ENCODE assay signal across 24 cellular contexts in genomic region chr5:171395042-171395441, GRCh38. TPM values are rescaled to one million over a fixed set of nuclear protein-coding genes. Genes with fewer than 3 reads are reported as not detected.
DNase-seq lines count a peak whose midpoint lies in the region; ATAC-seq, FAIRE-seq and TF ChIP-seq lines count a peak whose summit lies in the region.
"Had no signal": no experiment of that assay in that cellular context is flagged by ENCODE, and none has a peak within 500 bp of the region (broad histone marks: within the 10 kb centered on the region; RNA-seq: fewer than 3 reads in every experiment).

No MANE protein-coding gene starts in this region.

- in situ Hi-C loops in HepG2 (cut with HindIII; ENCODE audit: extremely low pct_ligation_motif_present, low pct_unique_long_range_greater_than_20kb) (no loop called here), G401 (cut with HindIII; ENCODE audit: low sequenced_read_pairs) (no loop called here)

- no peaks in the 10 kb centered on the region for H3K9me3 Mint-ChIP-seq in activated naive CD8-positive, alpha-beta T cell treated with anti-CD3 and anti-CD28 coated beads, Interleukin-2, amount 50 U/mL, for 24 hours
- no peaks in the 10 kb centered on the region for H3K9me3 Mint-ChIP-seq in stimulated activated naive B cell treated with anti-CD40 and anti-IgM and Interleukin-4, amounts not matched to agents 10 μg/mL and 1 μg/mL and 100 μg/mL, for 72 hours
- H3K9me3 Mint-ChIP-seq: CD8-positive, alpha-beta T cell had no signal

- no peaks in the 10 kb centered on the region for H3K27me3 Mint-ChIP-seq in activated naive CD8-positive, alpha-beta T cell treated with anti-CD3 and anti-CD28 coated beads, Interleukin-2, amount 50 U/mL, for 24 hours
- no peaks in the 10 kb centered on the region for H3K27me3 Mint-ChIP-seq in stimulated activated naive B cell treated with anti-CD40 and anti-IgM and Interleukin-4, amounts not matched to agents 10 μg/mL and 1 μg/mL and 100 μg/mL, for 72 hours

- no peaks in the 10 kb centered on the region for H3K9me2 ChIP-seq in Karpas-422 (replicated peaks; ENCODE audit: insufficient read depth, low read length)

- no peak for FAIRE-seq in HepG2 (lab: Jason Lieb, UNC)
- FAIRE-seq: colon, GM12891, kidney, TTC549 had no signal

- no peak for TF ChIP-seq RAD21 in HepG2 (CRISPR knock-in tag; IDR thresholded peaks at IDR 0.05)

- POLR2A ChIA-PET in HepG2 (lab: Yijun Ruan, JAX), result no interaction called here

- no peak for DNase-seq in HepG2 (ENCODE audit: low spot score)
- DNase-seq in right lobe of liver, result no peak
- DNase-seq in Karpas-422, result peak; percentile 38
- DNase-seq in activated naive CD8-positive, alpha-beta T cell treated with anti-CD3 and anti-CD28 coated beads, Interleukin-2, amount 50 U/mL, for 24 hours, result no peak
- DNase-seq in stimulated activated naive B cell treated with anti-CD40 and anti-IgM and Interleukin-4, amounts not matched to agents 10 μg/mL and 1 μg/mL and 100 μg/mL, for 72 hours, result no peak
- DNase-seq in G401 (ENCODE audit: low spot score), result no peak
- DNase-seq in NCI-H526 treated with DMSO at 0.1 percent for 48 hours (lab: John Stamatoyannopoulos, UW), result no peak
- DNase-seq: activated CD4-positive, alpha-beta T cell treated with anti-CD3 and anti-CD28 coated beads for 4 hours; CD8-positive, alpha-beta T cell; kidney; lower lobe of right lung; NCI-H1092; NCI-H2029; NCI-H2227 treated with DMSO at 0.1 percent for 48 hours; SHP77 treated with DMSO at 0.1 percent for 48 hours; stimulated activated CD4-positive, alpha-beta T cell treated with anti-CD3 and anti-CD28 coated beads, Interleukin-2, amount 100 ng/mL, for 48 hours; stimulated activated naive CD4-positive, alpha-beta T cell treated with Interleukin-2 at 50 U/mL for 16 hours had no signal

- peak overlapping the region; percentile 98 for H3K4me3 Mint-ChIP-seq in activated naive CD8-positive, alpha-beta T cell treated with anti-CD3 and anti-CD28 coated beads, Interleukin-2, amount 50 U/mL, for 24 hours
- H3K4me3 Mint-ChIP-seq in stimulated activated naive B cell treated with anti-CD40 and anti-IgM and Interleukin-4, amounts not matched to agents 10 μg/mL and 1 μg/mL and 100 μg/mL, for 72 hours, result no peak overlapping the region
- H3K4me3 Mint-ChIP-seq: CD8-positive, alpha-beta T cell had no signal

- TF ChIP-seq CTCF in HepG2 (CRISPR knock-in tag; IDR thresholded peaks at IDR 0.05) (no peak), right lobe of liver (IDR thresholded peaks at IDR 0.05) (no peak)

- TF ChIP-seq POLR2A in HepG2 (IDR thresholded peaks at IDR 0.05; ENCODE audit: insufficient read depth in 1 of 2, low read depth in 2 of 2, low read length in 2 of 2), result no peak
- TF ChIP-seq POLR2A in right lobe of liver (IDR thresholded peaks at IDR 0.05), result no peak

- H3K27ac ChIP-seq in HepG2 (ENCODE audit: extremely low read length, insufficient read depth, low read length), result no peak overlapping the region
- no peak overlapping the region for H3K27ac ChIP-seq in right lobe of liver
- no peak overlapping the region for H3K27ac ChIP-seq in Karpas-422 (ENCODE audit: low read length)
- H3K27ac ChIP-seq: KMS-11, lower lobe of right lung, tibial nerve had no signal

- H3K79me2 ChIP-seq in HepG2 (ENCODE audit: insufficient read depth, low read length) (peaks cover 99% of the 10 kb centered on the region), Karpas-422 (ENCODE audit: low read length) (peaks cover 100% of the 10 kb centered on the region)

- peaks cover 92% of the 10 kb centered on the region for H3K36me3 Mint-ChIP-seq in activated naive CD8-positive, alpha-beta T cell treated with anti-CD3 and anti-CD28 coated beads, Interleukin-2, amount 50 U/mL, for 24 hours (ENCODE audit: low read depth)
- peaks cover 54 to 62% of the 10 kb centered on the region in 2 donors for H3K36me3 Mint-ChIP-seq in stimulated activated naive B cell treated with anti-CD40 and anti-IgM and Interleukin-4, amounts not matched to agents 10 μg/mL and 1 μg/mL and 100 μg/mL, for 72 hours

- no peaks in the 10 kb centered on the region for H3K9me3 ChIP-seq in HepG2 (ENCODE audit: low read length)
- no peaks in the 10 kb centered on the region for H3K9me3 ChIP-seq in right lobe of liver
- H3K9me3 ChIP-seq in Karpas-422 (ENCODE audit: low read length), result no peaks in the 10 kb centered on the region
- H3K9me3 ChIP-seq: lower lobe of right lung, tibial nerve had no signal

- no peak for TF ChIP-seq EP300 in HepG2 (IDR thresholded peaks at IDR 0.05; ENCODE audit: low read depth in 2 of 2, low read length in 2 of 2)
- TF ChIP-seq EP300 in HepG2 (CRISPR knock-in tag; IDR thresholded peaks at IDR 0.05; ENCODE audit: borderline replicate concordance), result no peak

- H3K27me3 ChIP-seq in HepG2 (ENCODE audit: control insufficient read depth in 1 of 2, insufficient read depth in 2 of 2, low read length in 2 of 2) (no peaks in the 10 kb centered on the region), right lobe of liver (no peaks in the 10 kb centered on the region), Karpas-422 (ENCODE audit: low read length) (no peaks in the 10 kb centered on the region)
- H3K27me3 ChIP-seq: tibial nerve had no signal

- H3K4me1 ChIP-seq in HepG2 (ENCODE audit: insufficient read depth, low read length) (peaks cover 99% of the 10 kb centered on the region), right lobe of liver (peaks cover 0 to 10% (median 4%) of the 10 kb centered on the region in 4 donors), Karpas-422 (ENCODE audit: low read length) (peaks cover 41% of the 10 kb centered on the region)

- peaks cover 83% of the 10 kb centered on the region for H3K4me1 Mint-ChIP-seq in activated naive CD8-positive, alpha-beta T cell treated with anti-CD3 and anti-CD28 coated beads, Interleukin-2, amount 50 U/mL, for 24 hours
- H3K4me1 Mint-ChIP-seq in stimulated activated naive B cell treated with anti-CD40 and anti-IgM and Interleukin-4, amounts not matched to agents 10 μg/mL and 1 μg/mL and 100 μg/mL, for 72 hours, result peaks cover 24 to 62% of the 10 kb centered on the region in 2 donors

- H3K4me2 ChIP-seq in HepG2 (ENCODE audit: low read depth, low read length), result no peak overlapping the region
- H3K4me2 ChIP-seq in Karpas-422 (ENCODE audit: low read depth, low read length, poor library complexity, severe bottlenecking), result no peak overlapping the region
- H3K4me2 ChIP-seq: KMS-11, smooth muscle cell had no signal

- no peak overlapping the region for H3K9ac ChIP-seq in HepG2 (ENCODE audit: insufficient read depth, low read depth, low read length)
- no peak overlapping the region for H3K9ac ChIP-seq in Karpas-422 (ENCODE audit: low read length)
- H3K9ac ChIP-seq: KMS-11 had no signal

- H4K20me1 ChIP-seq in HepG2 (ENCODE audit: insufficient read depth, low read length) (peaks cover 100% of the 10 kb centered on the region), Karpas-422 (ENCODE audit: insufficient read depth, low read depth, low read length) (peaks cover 100% of the 10 kb centered on the region)

- H3K36me3 ChIP-seq in HepG2 (replicated peaks in 1 of 2; ENCODE audit: control insufficient read depth in 1 of 2, insufficient read depth in 2 of 2, low read length in 2 of 2) (peaks cover 26 to 91% of the 10 kb centered on the region in 2 experiments), right lobe of liver (peaks cover 10 to 86% (median 42%) of the 10 kb centered on the region in 4 donors), Karpas-422 (ENCODE audit: insufficient read depth, low read length) (peaks cover 97% of the 10 kb centered on the region)

- 91% methylated on average over 7 of the region's 7 CpGs for WGBS in HepG2 (ENCODE audit: low lambda C conversion rate)
- 99% methylated on average over 6 of the region's 7 CpGs for WGBS in right lobe of liver (ENCODE audit: insufficient coverage, low coverage, low lambda C conversion rate, missing lambda C conversion rate)

- H3K4me3 ChIP-seq in HepG2 (replicated peaks in 1 of 3; ENCODE audit: insufficient read depth in 1 of 3, low read depth in 2 of 3, low read length in 3 of 3) (no peak overlapping the region), right lobe of liver (no peak overlapping the region), Karpas-422 (ENCODE audit: low read length) (no peak overlapping the region)
- H3K4me3 ChIP-seq: lower lobe of right lung, smooth muscle cell, tibial nerve had no signal

- peak overlapping the region; percentile 80 for H3K27ac Mint-ChIP-seq in activated naive CD8-positive, alpha-beta T cell treated with anti-CD3 and anti-CD28 coated beads, Interleukin-2, amount 50 U/mL, for 24 hours
- peak overlapping the region; percentile 42 for H3K27ac Mint-ChIP-seq in stimulated activated naive B cell treated with anti-CD40 and anti-IgM and Interleukin-4, amounts not matched to agents 10 μg/mL and 1 μg/mL and 100 μg/mL, for 72 hours
- H3K27ac Mint-ChIP-seq: CD8-positive, alpha-beta T cell had no signal

- CTCF ChIA-PET in HepG2 (lab: Yijun Ruan, JAX; ENCODE audit: low intra/inter-chr PET ratio, low total read pairs), result no interaction called here

- H2AFZ ChIP-seq in HepG2 (ENCODE audit: low read length) (no peak overlapping the region), Karpas-422 (ENCODE audit: low read length) (no peak overlapping the region)

- BruUV-seq in HepG2 (replicated peaks; lab: Mats Ljungman, UMichigan), result no TSS peak

- ATAC-seq in HepG2, result no peak
- no peak for ATAC-seq in right lobe of liver
- ATAC-seq in activated naive CD8-positive, alpha-beta T cell treated with anti-CD3 and anti-CD28 coated beads, Interleukin-2, amount 50 U/mL, for 24 hours, result no peak
- no peak for ATAC-seq in stimulated activated naive B cell treated with anti-CD40 and anti-IgM and Interleukin-4, amounts not matched to agents 10 μg/mL and 1 μg/mL and 100 μg/mL, for 72 hours (replicated peaks)
- ATAC-seq in GM19467 (IDR thresholded peaks at IDR 0.05; ENCODE audit: unreplicated experiment), result no peak
- ATAC-seq: CD8-positive, alpha-beta T cell; lower lobe of right lung had no signal

- intact Hi-C loops in HepG2 (cut with micrococcal nuclease; ENCODE audit: unreplicated experiment) (no loop called here), right lobe of liver (cut with DNase I) (no loop called here)

RNA-seq across cellular contexts. Expression of gene NPM1, which starts 7.4 kb away (rescaled TPM):
- 3,353 and 5,553 TPM in 2 replicates for total RNA-seq in HepG2 (2016; rRNA removed; fragmentation: Illumina TruSeq; extraction: Trizol)
- total RNA-seq in HepG2 (2016; cell fraction: cytosol; rRNA removed; fragmentation: Illumina TruSeq; extraction: Trizol; ENCODE audit: low read depth), result 762 and 941 TPM in 2 replicates
- total RNA-seq in HepG2 (2016; cell fraction: insoluble cytoplasmic fraction; rRNA removed; fragmentation: Illumina TruSeq; extraction: Trizol), result 3,423 and 5,528 TPM in 2 replicates
- 1,613 and 2,053 TPM in 2 replicates for total RNA-seq in HepG2 (2016; cell fraction: membrane; rRNA removed; fragmentation: Illumina TruSeq; extraction: Trizol)
- 1,233 and 1,301 TPM in 2 replicates for total RNA-seq in HepG2 (2016; cell fraction: nucleus; rRNA removed; fragmentation: Illumina TruSeq; extraction: Trizol)
- polyA plus RNA-seq in HepG2 (2011; rRNA removed), result 1,684 and 2,047 TPM in 2 replicates
- 2,726 and 4,334 TPM in 2 replicates for polyA plus RNA-seq in HepG2 (2011; cell fraction: cytosol; rRNA removed)
- 901 and 998 TPM in 2 replicates for polyA plus RNA-seq in HepG2 (2011; cell fraction: nucleus; rRNA removed)
- polyA plus RNA-seq in HepG2 (2012), result 3,095 and 3,791 TPM in 2 replicates
- 990 and 1,054 TPM in 2 replicates for polyA plus RNA-seq in HepG2 (2016; cell fraction: cytosol; fragmentation: Illumina TruSeq; extraction: Trizol; ENCODE audit: low read depth)
- 5,889 and 6,211 TPM in 2 replicates for polyA plus RNA-seq in HepG2 (2016; cell fraction: insoluble cytoplasmic fraction; fragmentation: Illumina TruSeq; extraction: Trizol; ENCODE audit: low read depth)
- polyA plus RNA-seq in HepG2 (2016; cell fraction: membrane; fragmentation: Illumina TruSeq; extraction: Trizol; ENCODE audit: low read depth), result 1,669 and 1,931 TPM in 2 replicates
- polyA plus RNA-seq in HepG2 (2016; cell fraction: nucleus; fragmentation: Illumina TruSeq; extraction: Trizol; ENCODE audit: insufficient read depth, low read depth), result 1,818 and 1,822 TPM in 2 replicates
- 1,398 and 1,793 TPM in 2 replicates for polyA minus RNA-seq in HepG2 (2011; rRNA and poly(A)+ RNA removed; ENCODE audit: low replicate concordance)
- polyA minus RNA-seq in HepG2 (2011; cell fraction: cytosol; rRNA and poly(A)+ RNA removed), result 3,161 and 4,136 TPM in 2 replicates
- polyA minus RNA-seq in HepG2 (2011; cell fraction: nucleus; rRNA and poly(A)+ RNA removed), result 529 and 590 TPM in 2 replicates
- total RNA-seq in right lobe of liver, result 100 to 1,000 TPM; 196 to 310 (median 258) TPM
- total RNA-seq in Karpas-422 (2014; rRNA removed; shearing (Covaris generic); ENCODE audit: low replicate concordance), result 1,235 and 1,970 TPM in 2 replicates
- total RNA-seq in G401 (2014; rRNA removed; shearing (Covaris generic)), result 2,570 and 3,194 TPM in 2 replicates

RNA-seq across cellular contexts. Expression of gene FGF18, which starts 24.4 kb away (rescaled TPM):
- not detected in 2 replicates for total RNA-seq in HepG2 (2016; rRNA removed; fragmentation: Illumina TruSeq; extraction: Trizol)
- total RNA-seq in HepG2 (2016; cell fraction: cytosol; rRNA removed; fragmentation: Illumina TruSeq; extraction: Trizol; ENCODE audit: low read depth), result not detected in 2 replicates
- total RNA-seq in HepG2 (2016; cell fraction: insoluble cytoplasmic fraction; rRNA removed; fragmentation: Illumina TruSeq; extraction: Trizol), result not detected in 2 replicates
- not detected in 2 replicates for total RNA-seq in HepG2 (2016; cell fraction: membrane; rRNA removed; fragmentation: Illumina TruSeq; extraction: Trizol)
- total RNA-seq in HepG2 (2016; cell fraction: nucleus; rRNA removed; fragmentation: Illumina TruSeq; extraction: Trizol), result not detected in 2 replicates
- polyA plus RNA-seq in HepG2 (2011; rRNA removed), result 0.04 TPM in 1 of 2 replicates, not detected in the other
- polyA plus RNA-seq in HepG2 (2011; cell fraction: cytosol; rRNA removed), result not detected in 2 replicates
- polyA plus RNA-seq in HepG2 (2011; cell fraction: nucleus; rRNA removed), result 0.05 and 0.24 TPM in 2 replicates
- 0.08 TPM in 1 of 2 replicates, not detected in the other for polyA plus RNA-seq in HepG2 (2012)
- 0.06 TPM in 1 of 2 replicates, not detected in the other for polyA plus RNA-seq in HepG2 (2016; cell fraction: cytosol; fragmentation: Illumina TruSeq; extraction: Trizol; ENCODE audit: low read depth)
- polyA plus RNA-seq in HepG2 (2016; cell fraction: insoluble cytoplasmic fraction; fragmentation: Illumina TruSeq; extraction: Trizol; ENCODE audit: low read depth), result not detected in 2 replicates
- 0.09 TPM in 1 of 2 replicates, not detected in the other for polyA plus RNA-seq in HepG2 (2016; cell fraction: membrane; fragmentation: Illumina TruSeq; extraction: Trizol; ENCODE audit: low read depth)
- not detected in 2 replicates for polyA plus RNA-seq in HepG2 (2016; cell fraction: nucleus; fragmentation: Illumina TruSeq; extraction: Trizol; ENCODE audit: insufficient read depth, low read depth)
- polyA minus RNA-seq in HepG2 (2011; rRNA and poly(A)+ RNA removed; ENCODE audit: low replicate concordance), result not detected in 2 replicates
- not detected in 2 replicates for polyA minus RNA-seq in HepG2 (2011; cell fraction: cytosol; rRNA and poly(A)+ RNA removed)
- polyA minus RNA-seq in HepG2 (2011; cell fraction: nucleus; rRNA and poly(A)+ RNA removed), result not detected in 2 replicates
- total RNA-seq in right lobe of liver, result under 1 TPM in 1 of 6 experiments, not detected in 5; 0.12 TPM
- total RNA-seq in Karpas-422 (2014; rRNA removed; shearing (Covaris generic); ENCODE audit: low replicate concordance), result 0.29 TPM in 1 of 2 replicates, not detected in the other
- total RNA-seq in G401 (2014; rRNA removed; shearing (Covaris generic)), result 1.5 and 2.4 TPM in 2 replicates
- total RNA-seq: smooth muscle cell had no signal
